Comparison of ENCODE assay signal across 1 cellular context in the genomic region with DNA sequence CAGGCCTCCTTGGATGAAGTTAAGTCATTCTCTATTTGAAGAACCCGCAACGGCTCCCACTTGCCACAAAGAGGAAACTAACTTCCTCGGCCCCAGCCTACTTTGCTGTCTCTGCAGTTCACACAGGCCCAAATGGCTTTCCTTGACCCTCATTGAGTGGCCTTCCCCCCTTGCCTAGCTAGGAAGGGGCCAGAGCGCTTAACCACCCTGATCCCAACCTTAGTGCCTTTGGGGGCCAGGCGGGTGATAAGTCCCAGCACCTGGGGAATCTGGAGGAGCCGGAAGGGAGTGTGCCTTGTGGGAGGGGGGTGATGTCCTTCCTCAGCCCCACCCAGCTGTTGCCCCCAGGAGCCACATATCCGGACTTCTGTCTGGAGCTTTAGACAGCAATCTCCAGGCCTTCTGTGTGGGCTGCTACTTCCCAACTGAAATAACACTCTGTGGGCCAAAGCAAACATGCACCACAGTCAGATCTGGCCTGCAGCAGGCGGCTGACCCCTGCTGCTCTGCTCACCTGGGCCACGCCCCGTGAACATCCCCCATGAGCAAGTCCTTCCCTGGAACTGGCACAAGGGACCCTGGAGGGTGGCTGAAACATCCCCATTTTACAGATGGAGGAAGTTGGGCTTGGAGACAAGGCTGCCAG.
TF ChIP-seq lines count a peak whose summit lies in the region.

No MANE protein-coding gene starts in this region.

TF ChIP-seq in HepG2, 621 proteins besides CTCF, POLR2A, EP300 and RAD21 (continued from another document):
- TF ChIP-seq, protein P1, sequence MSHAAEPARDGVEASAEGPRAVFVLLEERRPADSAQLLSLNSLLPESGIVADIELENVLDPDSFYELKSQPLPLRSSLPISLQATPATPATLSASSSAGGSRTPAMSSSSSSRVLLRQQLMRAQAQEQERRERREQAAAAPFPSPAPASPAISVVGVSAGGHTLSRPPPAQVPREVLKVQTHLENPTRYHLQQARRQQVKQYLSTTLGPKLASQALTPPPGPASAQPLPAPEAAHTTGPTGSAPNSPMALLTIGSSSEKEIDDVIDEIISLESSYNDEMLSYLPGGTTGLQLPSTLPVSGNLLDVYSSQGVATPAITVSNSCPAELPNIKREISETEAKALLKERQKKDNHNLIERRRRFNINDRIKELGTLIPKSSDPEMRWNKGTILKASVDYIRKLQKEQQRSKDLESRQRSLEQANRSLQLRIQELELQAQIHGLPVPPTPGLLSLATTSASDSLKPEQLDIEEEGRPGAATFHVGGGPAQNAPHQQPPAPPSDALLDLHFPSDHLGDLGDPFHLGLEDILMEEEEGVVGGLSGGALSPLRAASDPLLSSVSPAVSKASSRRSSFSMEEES (CRISPR knock-in tag; IDR thresholded peaks at IDR 0.05) = 0 out of 2 replicates have a peak, but pooled peaks have one; percentile 19
- TF ChIP-seq ZNF543 (CRISPR knock-in tag; IDR thresholded peaks at IDR 0.05) = no peak
- TF ChIP-seq ZNF274 (CRISPR knock-in tag; IDR thresholded peaks at IDR 0.05) = no peak
- TF ChIP-seq SP1 (IDR thresholded peaks at IDR 0.05) = no peak
- TF ChIP-seq SP1 (CRISPR knock-in tag; IDR thresholded peaks at IDR 0.05) = no peak
- TF ChIP-seq, protein P2, sequence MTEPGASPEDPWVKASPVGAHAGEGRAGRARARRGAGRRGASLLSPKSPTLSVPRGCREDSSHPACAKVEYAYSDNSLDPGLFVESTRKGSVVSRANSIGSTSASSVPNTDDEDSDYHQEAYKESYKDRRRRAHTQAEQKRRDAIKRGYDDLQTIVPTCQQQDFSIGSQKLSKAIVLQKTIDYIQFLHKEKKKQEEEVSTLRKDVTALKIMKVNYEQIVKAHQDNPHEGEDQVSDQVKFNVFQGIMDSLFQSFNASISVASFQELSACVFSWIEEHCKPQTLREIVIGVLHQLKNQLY (CRISPR knock-in tag; IDR thresholded peaks at IDR 0.05) = 0 out of 2 replicates have a peak, but pooled peaks have one; percentile 18
- TF ChIP-seq FOXK2 (IDR thresholded peaks at IDR 0.05) = no peak
- TF ChIP-seq MIXL1 (CRISPR knock-in tag; IDR thresholded peaks at IDR 0.05) = peak; percentile 72
- peak; percentile 41; the same call in 1 of the 2 replicates for TF ChIP-seq BCL6 (CRISPR knock-in tag; IDR thresholded peaks at IDR 0.05)
- TF ChIP-seq ZNF180 (CRISPR knock-in tag; IDR thresholded peaks at IDR 0.05; ENCODE audit: borderline replicate concordance, low read depth) = no peak
- TF ChIP-seq CENPX (CRISPR knock-in tag; IDR thresholded peaks at IDR 0.05) = no peak
- TF ChIP-seq, protein P3, sequence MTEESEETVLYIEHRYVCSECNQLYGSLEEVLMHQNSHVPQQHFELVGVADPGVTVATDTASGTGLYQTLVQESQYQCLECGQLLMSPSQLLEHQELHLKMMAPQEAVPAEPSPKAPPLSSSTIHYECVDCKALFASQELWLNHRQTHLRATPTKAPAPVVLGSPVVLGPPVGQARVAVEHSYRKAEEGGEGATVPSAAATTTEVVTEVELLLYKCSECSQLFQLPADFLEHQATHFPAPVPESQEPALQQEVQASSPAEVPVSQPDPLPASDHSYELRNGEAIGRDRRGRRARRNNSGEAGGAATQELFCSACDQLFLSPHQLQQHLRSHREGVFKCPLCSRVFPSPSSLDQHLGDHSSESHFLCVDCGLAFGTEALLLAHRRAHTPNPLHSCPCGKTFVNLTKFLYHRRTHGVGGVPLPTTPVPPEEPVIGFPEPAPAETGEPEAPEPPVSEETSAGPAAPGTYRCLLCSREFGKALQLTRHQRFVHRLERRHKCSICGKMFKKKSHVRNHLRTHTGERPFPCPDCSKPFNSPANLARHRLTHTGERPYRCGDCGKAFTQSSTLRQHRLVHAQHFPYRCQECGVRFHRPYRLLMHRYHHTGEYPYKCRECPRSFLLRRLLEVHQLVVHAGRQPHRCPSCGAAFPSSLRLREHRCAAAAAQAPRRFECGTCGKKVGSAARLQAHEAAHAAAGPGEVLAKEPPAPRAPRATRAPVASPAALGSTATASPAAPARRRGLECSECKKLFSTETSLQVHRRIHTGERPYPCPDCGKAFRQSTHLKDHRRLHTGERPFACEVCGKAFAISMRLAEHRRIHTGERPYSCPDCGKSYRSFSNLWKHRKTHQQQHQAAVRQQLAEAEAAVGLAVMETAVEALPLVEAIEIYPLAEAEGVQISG (CRISPR knock-in tag; IDR thresholded peaks at IDR 0.05) = 0 out of 2 replicates have a peak, but pooled peaks have one; percentile 10
- TF ChIP-seq ZNF766 (CRISPR knock-in tag; IDR thresholded peaks at IDR 0.05; ENCODE audit: borderline replicate concordance) = no peak
- peak; percentile 86 for TF ChIP-seq ZNF629 (CRISPR knock-in tag; conservative IDR thresholded peaks at IDR 0.05)
- TF ChIP-seq, protein P4, sequence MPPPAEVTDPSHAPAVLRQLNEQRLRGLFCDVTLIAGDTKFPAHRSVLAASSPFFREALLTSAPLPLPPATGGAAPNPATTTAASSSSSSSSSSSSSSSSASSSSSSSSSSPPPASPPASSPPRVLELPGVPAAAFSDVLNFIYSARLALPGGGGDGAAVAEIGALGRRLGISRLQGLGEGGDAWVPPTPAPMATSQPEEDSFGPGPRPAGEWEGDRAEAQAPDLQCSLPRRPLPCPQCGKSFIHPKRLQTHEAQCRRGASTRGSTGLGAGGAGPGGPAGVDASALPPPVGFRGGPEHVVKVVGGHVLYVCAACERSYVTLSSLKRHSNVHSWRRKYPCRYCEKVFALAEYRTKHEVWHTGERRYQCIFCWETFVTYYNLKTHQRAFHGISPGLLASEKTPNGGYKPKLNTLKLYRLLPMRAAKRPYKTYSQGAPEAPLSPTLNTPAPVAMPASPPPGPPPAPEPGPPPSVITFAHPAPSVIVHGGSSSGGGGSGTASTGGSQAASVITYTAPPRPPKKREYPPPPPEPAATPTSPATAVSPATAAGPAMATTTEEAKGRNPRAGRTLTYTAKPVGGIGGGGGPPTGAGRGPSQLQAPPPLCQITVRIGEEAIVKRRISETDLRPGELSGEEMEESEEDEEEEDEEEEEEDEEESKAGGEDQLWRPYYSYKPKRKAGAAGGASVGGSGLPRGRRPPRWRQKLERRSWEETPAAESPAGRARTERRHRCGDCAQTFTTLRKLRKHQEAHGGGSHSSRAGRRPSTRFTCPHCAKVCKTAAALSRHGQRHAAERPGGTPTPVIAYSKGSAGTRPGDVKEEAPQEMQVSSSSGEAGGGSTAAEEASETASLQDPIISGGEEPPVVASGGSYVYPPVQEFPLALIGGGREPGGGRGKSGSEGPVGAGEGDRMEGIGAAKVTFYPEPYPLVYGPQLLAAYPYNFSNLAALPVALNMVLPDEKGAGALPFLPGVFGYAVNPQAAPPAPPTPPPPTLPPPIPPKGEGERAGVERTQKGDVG (CRISPR knock-in tag; IDR thresholded peaks at IDR 0.05; ENCODE audit: borderline replicate concordance) = 0 out of 2 replicates have a peak, but pooled peaks have one; percentile 46
- TF ChIP-seq SNAI1 (CRISPR knock-in tag; IDR thresholded peaks at IDR 0.05; ENCODE audit: borderline replicate concordance) = 0 out of 2 replicates have a peak, but pooled peaks have one; percentile 47
- TF ChIP-seq PITX1 (CRISPR knock-in tag; IDR thresholded peaks at IDR 0.05) = no peak
